1 cellular context compared by ENCODE assay signal in the genomic region with DNA sequence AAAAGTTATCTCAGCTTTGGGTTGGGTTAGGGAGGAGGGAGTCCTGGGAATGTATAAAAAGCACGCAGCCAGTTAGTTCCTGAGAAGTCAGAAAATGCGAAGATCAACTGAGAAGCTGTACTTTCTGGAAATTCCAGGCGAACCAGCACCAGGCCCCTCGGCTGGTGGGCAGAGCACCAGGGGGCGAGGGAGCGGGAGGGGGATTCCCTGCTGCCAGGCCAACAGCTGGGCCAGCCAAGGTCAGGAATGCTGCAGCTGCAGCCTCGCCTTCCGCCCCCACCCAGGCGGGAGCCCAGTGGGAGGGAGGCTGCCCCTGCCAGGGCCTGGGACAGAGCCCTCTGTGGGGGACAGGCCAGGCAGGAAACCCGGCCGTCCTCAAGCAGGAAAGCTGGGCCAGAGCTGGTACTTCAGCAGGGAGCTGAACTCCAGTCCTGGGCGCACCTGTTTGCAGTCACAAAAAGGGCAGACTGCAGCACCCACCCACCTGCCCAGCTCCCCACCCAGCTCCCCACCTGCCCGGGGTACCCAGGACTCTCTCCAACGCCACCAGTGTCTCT.
TF ChIP-seq lines count a peak whose summit lies in the region.

No MANE protein-coding gene starts in this region.

TF ChIP-seq in HEK293, 187 proteins besides CTCF, POLR2A, EP300 and RAD21 (continued from another document):
- TF ChIP-seq ZNF837 (tag by site-specific recombination; IDR thresholded peaks at IDR 0.05) (no peak), ZNF2 (tag by site-specific recombination; IDR thresholded peaks at IDR 0.05) (no peak)
